Comparison of ENCODE assay signal across 8 cellular contexts in the genomic region with DNA sequence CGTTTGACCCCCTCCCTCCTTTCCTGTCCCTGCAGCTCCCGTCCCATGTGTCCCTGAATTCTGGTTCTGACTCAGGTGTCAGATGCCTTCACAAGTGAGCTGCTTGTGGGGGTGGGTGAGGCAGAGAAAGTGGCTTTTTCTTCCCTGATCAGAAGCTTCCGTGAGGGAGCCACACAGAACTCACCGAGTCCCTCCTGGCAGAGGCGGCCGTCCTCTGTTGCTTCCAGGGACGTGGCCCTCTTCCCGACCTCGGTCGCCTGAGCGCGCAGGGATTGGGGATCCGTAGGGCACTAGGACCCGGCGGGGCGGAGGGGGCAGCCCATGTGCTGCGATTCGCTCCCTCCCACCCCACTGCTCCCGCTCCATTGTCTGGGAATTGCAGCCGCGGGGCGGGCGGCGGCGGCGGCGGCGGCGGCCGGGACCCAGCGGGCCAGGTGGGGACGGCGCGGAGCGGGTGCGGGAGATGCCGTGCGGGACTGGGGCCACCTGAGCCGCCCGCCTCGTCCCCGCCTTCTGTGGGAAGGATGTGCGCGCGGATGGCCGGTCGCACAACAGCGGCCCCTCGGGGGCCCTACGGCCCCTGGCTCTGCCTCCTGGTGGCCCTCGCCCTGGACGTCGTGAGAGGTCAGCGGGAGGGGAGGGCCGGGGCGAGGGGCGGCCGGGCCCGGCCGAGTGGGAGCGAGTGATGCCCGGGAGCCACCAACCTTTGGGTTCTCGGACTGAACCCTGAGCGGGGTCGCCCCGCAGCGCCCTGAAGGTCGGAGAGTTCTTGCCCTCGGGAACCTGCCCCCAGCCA. TPM values are rescaled to one million over a fixed set of nuclear protein-coding genes. Genes with fewer than 3 reads are reported as not detected.
DNase-seq lines count a peak whose midpoint lies in the region; TF ChIP-seq lines count a peak whose summit lies in the region.

A gene with protein sequence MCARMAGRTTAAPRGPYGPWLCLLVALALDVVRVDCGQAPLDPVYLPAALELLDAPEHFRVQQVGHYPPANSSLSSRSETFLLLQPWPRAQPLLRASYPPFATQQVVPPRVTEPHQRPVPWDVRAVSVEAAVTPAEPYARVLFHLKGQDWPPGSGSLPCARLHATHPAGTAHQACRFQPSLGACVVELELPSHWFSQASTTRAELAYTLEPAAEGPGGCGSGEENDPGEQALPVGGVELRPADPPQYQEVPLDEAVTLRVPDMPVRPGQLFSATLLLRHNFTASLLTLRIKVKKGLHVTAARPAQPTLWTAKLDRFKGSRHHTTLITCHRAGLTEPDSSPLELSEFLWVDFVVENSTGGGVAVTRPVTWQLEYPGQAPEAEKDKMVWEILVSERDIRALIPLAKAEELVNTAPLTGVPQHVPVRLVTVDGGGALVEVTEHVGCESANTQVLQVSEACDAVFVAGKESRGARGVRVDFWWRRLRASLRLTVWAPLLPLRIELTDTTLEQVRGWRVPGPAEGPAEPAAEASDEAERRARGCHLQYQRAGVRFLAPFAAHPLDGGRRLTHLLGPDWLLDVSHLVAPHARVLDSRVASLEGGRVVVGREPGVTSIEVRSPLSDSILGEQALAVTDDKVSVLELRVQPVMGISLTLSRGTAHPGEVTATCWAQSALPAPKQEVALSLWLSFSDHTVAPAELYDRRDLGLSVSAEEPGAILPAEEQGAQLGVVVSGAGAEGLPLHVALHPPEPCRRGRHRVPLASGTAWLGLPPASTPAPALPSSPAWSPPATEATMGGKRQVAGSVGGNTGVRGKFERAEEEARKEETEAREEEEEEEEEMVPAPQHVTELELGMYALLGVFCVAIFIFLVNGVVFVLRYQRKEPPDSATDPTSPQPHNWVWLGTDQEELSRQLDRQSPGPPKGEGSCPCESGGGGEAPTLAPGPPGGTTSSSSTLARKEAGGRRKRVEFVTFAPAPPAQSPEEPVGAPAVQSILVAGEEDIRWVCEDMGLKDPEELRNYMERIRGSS (plus strand): TSS at position 351 of the 796 bp plus-strand sequence. CDS start 174 bp downstream, at position 525.

- in situ Hi-C loops in GM13976 (cut with MboI; ENCODE audit: low sequenced_read_pairs, unreplicated experiment) (no loop called here), transverse colon (cut with MboI; ENCODE audit: low pct_ligation_motif_present in 1 of 4, low pct_unique_long_range_greater_than_20kb in 1 of 4, low sequenced_read_pairs in 3 of 4) (no loop called here)

- H3K27me3 ChIP-seq in WERI-Rb-1 (ENCODE audit: insufficient read depth, low read depth, severe bottlenecking) (no peaks in the 10 kb centered on the region), esophagus (ENCODE audit: control insufficient read depth in 1 of 2, insufficient read depth in 2 of 2, low read length in 2 of 2) (no peaks in the 10 kb centered on the region), mononuclear cell (ENCODE audit: insufficient read depth, low read length) (peaks cover 33% of the 10 kb centered on the region), transverse colon (peaks cover 26% of the 10 kb centered on the region)

- WGBS in esophagus, 2 donors, result 1 to 2% methylated on average over 46 to 69 of the region's 69 CpGs
- 0% methylated on average over 25 of the region's 69 CpGs; no CpG with 5 or more reads in 1 of the 2 donors for WGBS in transverse colon (ENCODE audit: low coverage in 1 of 2), 2 donors

- peak within 1 kb of the TSS; percentile 76 for H3K27ac ChIP-seq in WERI-Rb-1
- H3K27ac ChIP-seq in esophagus (ENCODE audit: low read depth in 2 of 2, low read length in 1 of 2), result peak within 1 kb of the TSS in 1 of 2 donors; percentile 26
- H3K27ac ChIP-seq in transverse colon, result no peak within 1 kb of the TSS

- no peak for TF ChIP-seq POLR2A in transverse colon (IDR thresholded peaks at IDR 0.05)

- no peak for TF ChIP-seq EP300 in transverse colon (IDR thresholded peaks at IDR 0.05; ENCODE audit: low read depth)

- DNase-seq in AG08395 (ENCODE audit: low spot score), result peak; percentile 92
- peak; percentile 79 for DNase-seq in GM13976 (ENCODE audit: low spot score)
- DNase-seq in NCI-H128 (lab: John Stamatoyannopoulos, UW; ENCODE audit: unreplicated experiment), result peak; percentile 48
- peak; percentile 90 for DNase-seq in WERI-Rb-1
- peak; percentile 74 for DNase-seq in transverse colon
- no peak for DNase-seq in SKM-1 treated with dmso at 0.1 percent for 144 hours (lab: John Stamatoyannopoulos, UW; ENCODE audit: unreplicated experiment)

- H3K4me3 ChIP-seq in WERI-Rb-1 (ENCODE audit: low read depth, low read length) (peak within 1 kb of the TSS; percentile 84), esophagus (ENCODE audit: low read depth in 1 of 2, low read length in 2 of 2) (peak within 1 kb of the TSS; percentile 65 to 70), mononuclear cell (ENCODE audit: low read length) (peak within 1 kb of the TSS; percentile 22), transverse colon (peak within 1 kb of the TSS; percentile 43 to 68 (median 55))

- H3K36me3 ChIP-seq in WERI-Rb-1, result peaks cover 61% of the 10 kb centered on the region
- peaks cover 11 to 39% of the 10 kb centered on the region in 2 donors for H3K36me3 ChIP-seq in esophagus (ENCODE audit: control insufficient read depth in 2 of 2, insufficient read depth in 2 of 2, low read length in 1 of 2)
- peaks cover 0 to 29% (median 13%) of the 10 kb centered on the region in 4 donors for H3K36me3 ChIP-seq in transverse colon

- intact Hi-C loops in transverse colon (cut with DNase I; ENCODE audit: low total_unique reads), result no loop called here

- H3K9me3 ChIP-seq in WERI-Rb-1 (ENCODE audit: severe bottlenecking) (no peaks in the 10 kb centered on the region), esophagus (ENCODE audit: control insufficient read depth in 2 of 2, insufficient read depth in 1 of 2, low read depth in 1 of 2, low read length in 1 of 2) (no peaks in the 10 kb centered on the region), mononuclear cell (ENCODE audit: low read depth, low read length) (no peaks in the 10 kb centered on the region), transverse colon (no peaks in the 10 kb centered on the region)

- TF ChIP-seq CTCF in GM13976 (IDR thresholded peaks at IDR 0.05; ENCODE audit: borderline replicate concordance, control extremely low read depth, extremely low read depth, insufficient read depth, missing control alignments), result no peak
- TF ChIP-seq CTCF in WERI-Rb-1 (IDR thresholded peaks at IDR 0.05; ENCODE audit: low read depth, low read length), result no peak
- TF ChIP-seq CTCF in transverse colon (IDR thresholded peaks at IDR 0.05), result no peak

- H3K4me1 ChIP-seq in esophagus (ENCODE audit: control insufficient read depth in 2 of 2, insufficient read depth in 2 of 2, low read length in 1 of 2) (peaks cover 12 to 34% of the 10 kb centered on the region in 2 donors), mononuclear cell (ENCODE audit: insufficient read depth, low read length) (peaks cover 28% of the 10 kb centered on the region), transverse colon (peaks cover 15 to 19% (median 18%) of the 10 kb centered on the region in 4 donors)

RNA-seq across cellular contexts. Expression of the gene that starts here (rescaled TPM):
- polyA plus RNA-seq in esophagus, result 10 to 100 TPM in 1 of 2 donors, 1 to 10 TPM in 1; 8.1 to 37.4 TPM
- total RNA-seq in mononuclear cell (0.42 TPM), transverse colon (1 to 10 TPM; 1.8 to 7.0 (median 3.5) TPM)

Comparison
In these comparisons a context has a peak if more than half of its experiments do, and no peak if none do; other contexts are left out.
1. H3K4me3 ChIP-seq: peak in every context shown above with its lines; median percentile 84 in WERI-Rb-1; 68 in esophagus; 55 in transverse colon; 22 in mononuclear cell.